14 cellular contexts compared by ENCODE assay signal in the genomic region with DNA sequence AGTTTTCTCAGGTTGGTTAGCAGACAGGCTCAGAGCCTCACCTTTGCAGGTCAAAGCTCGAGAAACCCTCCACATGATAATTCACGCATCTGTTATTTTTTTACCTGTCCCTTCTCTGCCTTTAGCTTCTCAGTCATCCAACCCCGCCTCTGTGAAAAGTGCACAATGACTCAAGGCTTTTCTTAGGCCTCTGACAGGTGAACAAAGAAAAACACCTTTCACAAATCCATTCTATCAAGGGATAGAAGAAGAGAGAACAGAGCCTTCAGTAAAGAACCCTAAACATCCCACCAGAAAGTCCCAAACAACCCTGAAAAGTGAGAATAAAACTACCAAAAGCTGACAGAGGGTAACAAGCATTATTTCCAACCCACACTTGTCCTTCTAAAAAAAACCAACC.
DNase-seq lines count a peak whose midpoint lies in the region; ATAC-seq and TF ChIP-seq lines count a peak whose summit lies in the region.
"Had no signal": no experiment of that assay in that cellular context is flagged by ENCODE, and none has a peak within 500 bp of the region (broad histone marks: within the 10 kb centered on the region; RNA-seq: fewer than 3 reads in every experiment).

No MANE protein-coding gene starts in this region.

- H3K9me3 Mint-ChIP-seq in activated naive CD4-positive, alpha-beta T cell treated with anti-CD3 and anti-CD28 coated beads, Interleukin-2, amount 10 ng/mL, durations not matched to agents 7 days and 5 days: no peaks in the 10 kb centered on the region
- no peaks in the 10 kb centered on the region for H3K9me3 Mint-ChIP-seq in activated T-helper 1 cell treated with anti-CD3 and anti-CD28 coated beads, Interleukin-12 subunit alpha, Interleukin-12 subunit beta, Interleukin-2, Interleukin-4 antibody, amounts not matched to agents 30 ng/mL and 10 ng/mL and 1 ng/mL, durations not matched to agents 14 hours and 24 hours and 36 hours

- H3K36me3 Mint-ChIP-seq in activated naive CD4-positive, alpha-beta T cell treated with anti-CD3 and anti-CD28 coated beads, Interleukin-2, amount 10 ng/mL, durations not matched to agents 7 days and 5 days: peaks cover 67% of the 10 kb centered on the region
- H3K36me3 Mint-ChIP-seq in activated T-helper 1 cell treated with anti-CD3 and anti-CD28 coated beads, Interleukin-12 subunit alpha, Interleukin-12 subunit beta, Interleukin-2, Interleukin-4 antibody, amounts not matched to agents 30 ng/mL and 10 ng/mL and 1 ng/mL, durations not matched to agents 14 hours and 24 hours and 36 hours (ENCODE audit: low read depth): peaks cover 74% of the 10 kb centered on the region

- no peaks in the 10 kb centered on the region for H3K27me3 Mint-ChIP-seq in activated naive CD4-positive, alpha-beta T cell treated with anti-CD3 and anti-CD28 coated beads, Interleukin-2, amount 10 ng/mL, durations not matched to agents 7 days and 5 days
- H3K27me3 Mint-ChIP-seq in activated T-helper 1 cell treated with anti-CD3 and anti-CD28 coated beads, Interleukin-12 subunit alpha, Interleukin-12 subunit beta, Interleukin-2, Interleukin-4 antibody, amounts not matched to agents 30 ng/mL and 10 ng/mL and 1 ng/mL, durations not matched to agents 14 hours and 24 hours and 36 hours (ENCODE audit: insufficient read depth): no peaks in the 10 kb centered on the region

- TF ChIP-seq EP300 in SK-N-SH (IDR thresholded peaks at IDR 0.05; ENCODE audit: borderline replicate concordance in 1 of 2, low read depth in 1 of 2, low read length in 1 of 2): no peak

- no peak overlapping the region for H3K4me3 ChIP-seq in thymus (ENCODE audit: low read length)
- H3K4me3 ChIP-seq in SK-N-SH (ENCODE audit: low read depth in 2 of 2, low read length in 1 of 2): no peak overlapping the region
- no peak overlapping the region for H3K4me3 ChIP-seq in uterus
- H3K4me3 ChIP-seq: right lobe of liver had no signal

- H3K4me1 ChIP-seq in thymus (ENCODE audit: control insufficient read depth, insufficient read depth, low read length) (peaks cover 5% of the 10 kb centered on the region), SK-N-SH (ENCODE audit: control insufficient read depth in 1 of 2, insufficient read depth in 2 of 2, low read depth in 1 of 2, low read length in 1 of 2) (peaks cover 7 to 10% of the 10 kb centered on the region in 2 experiments; a peak in 2 of 4 replicates), uterus (no peaks in the 10 kb centered on the region)
- H3K4me1 ChIP-seq: right lobe of liver had no signal

- H3K9me3 ChIP-seq in thymus (ENCODE audit: control insufficient read depth): no peaks in the 10 kb centered on the region
- H3K9me3 ChIP-seq in SK-N-SH: no peaks in the 10 kb centered on the region
- H3K9me3 ChIP-seq in uterus: no peaks in the 10 kb centered on the region
- H3K9me3 ChIP-seq: right lobe of liver had no signal

- H3K4me3 Mint-ChIP-seq in activated naive CD4-positive, alpha-beta T cell treated with anti-CD3 and anti-CD28 coated beads, Interleukin-2, amount 10 ng/mL, durations not matched to agents 7 days and 5 days: no peak overlapping the region
- H3K4me3 Mint-ChIP-seq in activated T-helper 1 cell treated with anti-CD3 and anti-CD28 coated beads, Interleukin-12 subunit alpha, Interleukin-12 subunit beta, Interleukin-2, Interleukin-4 antibody, amounts not matched to agents 30 ng/mL and 10 ng/mL and 1 ng/mL, durations not matched to agents 14 hours and 24 hours and 36 hours: peak overlapping the region; percentile 75

- no peak overlapping the region for H2AFZ ChIP-seq in SK-N-SH (ENCODE audit: low read depth)

- no peak for TF ChIP-seq POLR2A in uterus (IDR thresholded peaks at IDR 0.05)

- no peak overlapping the region for H3K9ac ChIP-seq in SK-N-SH

- peaks cover 87% of the 10 kb centered on the region for H3K4me1 Mint-ChIP-seq in activated naive CD4-positive, alpha-beta T cell treated with anti-CD3 and anti-CD28 coated beads, Interleukin-2, amount 10 ng/mL, durations not matched to agents 7 days and 5 days
- peaks cover 87% of the 10 kb centered on the region for H3K4me1 Mint-ChIP-seq in activated T-helper 1 cell treated with anti-CD3 and anti-CD28 coated beads, Interleukin-12 subunit alpha, Interleukin-12 subunit beta, Interleukin-2, Interleukin-4 antibody, amounts not matched to agents 30 ng/mL and 10 ng/mL and 1 ng/mL, durations not matched to agents 14 hours and 24 hours and 36 hours (ENCODE audit: low read depth)

- no peaks in the 10 kb centered on the region for H4K20me1 ChIP-seq in SK-N-SH (ENCODE audit: insufficient read depth)

- TF ChIP-seq RAD21 in SK-N-SH (IDR thresholded peaks at IDR 0.05; ENCODE audit: low read length): no peak

- POLR2A ChIA-PET in SK-N-SH (lab: Yijun Ruan, JAX): no interaction called here

- no peaks in the 10 kb centered on the region for H3K9me2 ChIP-seq in SK-N-SH

- H3K27me3 ChIP-seq in thymus (ENCODE audit: control insufficient read depth, insufficient read depth) (no peaks in the 10 kb centered on the region), SK-N-SH (ENCODE audit: insufficient read depth) (no peaks in the 10 kb centered on the region), uterus (no peaks in the 10 kb centered on the region)
- H3K27me3 ChIP-seq: right lobe of liver had no signal

- peak; percentile 37 for ATAC-seq in esophagus mucosa
- ATAC-seq: left lobe of liver, right lobe of liver had no signal

- TF ChIP-seq CTCF in SK-N-SH (IDR thresholded peaks at IDR 0.05): no peak
- TF ChIP-seq CTCF in uterus (IDR thresholded peaks at IDR 0.05): no peak

- intact Hi-C loops in activated T-helper 1 cell treated with anti-CD3 and anti-CD28 coated beads, Interleukin-12 subunit alpha, Interleukin-12 subunit beta, Interleukin-2, Interleukin-4 antibody, amounts not matched to agents 30 ng/mL and 10 ng/mL and 1 ng/mL, durations not matched to agents 14 hours and 24 hours and 36 hours (cut with micrococcal nuclease): loop anchor here (2.0 to 10.0 kb wide), 2 partner anchors 44 to 698 kb away; no protein-coding TSS in a partner anchor
- intact Hi-C loops in uterus (cut with DNase I; ENCODE audit: low total_unique reads): no loop called here

- H3K36me3 ChIP-seq in thymus (ENCODE audit: control insufficient read depth, insufficient read depth): no peaks in the 10 kb centered on the region
- no peaks in the 10 kb centered on the region for H3K36me3 ChIP-seq in SK-N-SH (replicated peaks in 1 of 2; ENCODE audit: control insufficient read depth in 1 of 2, insufficient read depth in 2 of 2, low read length in 1 of 2)
- H3K36me3 ChIP-seq in uterus: no peaks in the 10 kb centered on the region
- H3K36me3 ChIP-seq: right lobe of liver had no signal

- no peak overlapping the region for H3K4me2 ChIP-seq in SK-N-SH

- H3K27ac Mint-ChIP-seq in activated naive CD4-positive, alpha-beta T cell treated with anti-CD3 and anti-CD28 coated beads, Interleukin-2, amount 10 ng/mL, durations not matched to agents 7 days and 5 days: peak overlapping the region; percentile 57
- peak overlapping the region; percentile 74 for H3K27ac Mint-ChIP-seq in activated T-helper 1 cell treated with anti-CD3 and anti-CD28 coated beads, Interleukin-12 subunit alpha, Interleukin-12 subunit beta, Interleukin-2, Interleukin-4 antibody, amounts not matched to agents 30 ng/mL and 10 ng/mL and 1 ng/mL, durations not matched to agents 14 hours and 24 hours and 36 hours

- no peaks in the 10 kb centered on the region for H3F3A ChIP-seq in SK-N-SH (replicated peaks; ENCODE audit: insufficient read depth)

- no peaks in the 10 kb centered on the region for H3K79me2 ChIP-seq in SK-N-SH (ENCODE audit: insufficient read depth)

- 89% methylated on average over 3 of the region's 3 CpGs for WGBS in thymus
- 87% methylated on average over 3 of the region's 3 CpGs for WGBS in SK-N-SH (ENCODE audit: low lambda C conversion rate)

- CTCF ChIA-PET in activated naive CD4-positive, alpha-beta T cell treated with anti-CD3 and anti-CD28 coated beads, Interleukin-2, amount 10 ng/mL, durations not matched to agents 7 days and 5 days (lab: Charles Lee): interaction anchor here (0.9 kb wide), 1 partner anchor 37 kb away, joined by 3 read pairs; no protein-coding TSS in a partner anchor
- CTCF ChIA-PET in SK-N-SH (lab: Yijun Ruan, JAX): interaction anchor here (1.0 to 2.0 kb wide), 4 partner anchors 11 to 407 kb away, joined by 3 to 7 read pairs (median 3); no protein-coding TSS in a partner anchor

- H3K27ac ChIP-seq in thymus (ENCODE audit: low read depth) (peak overlapping the region; percentile 10), SK-N-SH (ENCODE audit: low read depth in 2 of 2, low read length in 1 of 2) (no peak overlapping the region), uterus (no peak overlapping the region)
- H3K27ac ChIP-seq: HL-60, right lobe of liver had no signal

- DNase-seq in activated naive CD4-positive, alpha-beta T cell treated with anti-CD3 and anti-CD28 coated beads, Interleukin-2, amount 10 ng/mL, durations not matched to agents 7 days and 5 days: no peak
- no peak for DNase-seq in activated naive CD4-positive, alpha-beta T cell treated with Interleukin-2 at 50 U/mL for 16 hours
- DNase-seq in activated T-helper 1 cell treated with anti-CD3 and anti-CD28 coated beads, Interleukin-12 subunit alpha, Interleukin-12 subunit beta, Interleukin-2, Interleukin-4 antibody, amounts not matched to agents 30 ng/mL and 10 ng/mL and 1 ng/mL, durations not matched to agents 14 hours and 24 hours and 36 hours (ENCODE audit: low spot score): no peak
- no peak for DNase-seq in NCI-H146 treated with DMSO at 0.1 percent for 48 hours (lab: John Stamatoyannopoulos, UW; ENCODE audit: unreplicated experiment)
- DNase-seq in SK-N-SH: no peak
- DNase-seq in uterus: no peak
- DNase-seq: activated CD8-positive, alpha-beta memory T cell treated with anti-CD3 and anti-CD28 coated beads, Interleukin-2, amount 50 U/mL, for 4 hours; OCI-M1; right lobe of liver; SHP77 had no signal

TF ChIP-seq in SK-N-SH, 30 proteins besides CTCF, POLR2A, EP300 and RAD21:
- TF ChIP-seq RXRA (IDR thresholded peaks at IDR 0.05; ENCODE audit: borderline replicate concordance, low read depth) (no peak), GATA2 (CRISPR knock-in tag; IDR thresholded peaks at IDR 0.05) (no peak), SMC3 (IDR thresholded peaks at IDR 0.05; ENCODE audit: low read depth, low read length) (no peak), RFX5 (IDR thresholded peaks at IDR 0.05; ENCODE audit: low read length) (no peak), TEAD4 (IDR thresholded peaks at IDR 0.05; ENCODE audit: borderline replicate concordance, insufficient read depth) (no peak)
